In genomic region chr17:69525920-69526841, GRCh38 we compare ENCODE assay signal across 8 cellular contexts.
A peak's percentile ranks its signal among the peaks of the same experiment; 100 is the strongest.
DNase-seq lines count a peak whose midpoint lies in the region; ATAC-seq and TF ChIP-seq lines count a peak whose summit lies in the region.

No MANE protein-coding gene starts in this region.

- intact Hi-C loops in CD4-positive, alpha-beta T cell (cut with DNase I, micrococcal nuclease): no loop called here
- intact Hi-C loops in left cardiac atrium (cut with DNase I): loop anchor here in 1 of 2 donors (5.0 kb wide), 1 partner anchor 1026 kb away; no protein-coding TSS in a partner anchor

- peak; percentile 58 for TF ChIP-seq CTCF in CD4-positive, alpha-beta T cell (IDR thresholded peaks at IDR 0.05)
- TF ChIP-seq CTCF in WI38 (IDR thresholded peaks at IDR 0.05; ENCODE audit: low read depth, low read length): peak; percentile 90

- no peaks in the 10 kb centered on the region for H3K27me3 Mint-ChIP-seq in CD4-positive, alpha-beta T cell

- ATAC-seq in CD4-positive, alpha-beta T cell (ENCODE audit: poor library complexity): no peak
- ATAC-seq in GM18907 (IDR thresholded peaks at IDR 0.05; ENCODE audit: unreplicated experiment) (peak; percentile 47), left cardiac atrium (peak; percentile 62 to 79)

- CTCF ChIA-PET in CD4-positive, alpha-beta T cell (lab: Charles Lee): no interaction called here

- POLR2A ChIA-PET in CD4-positive, alpha-beta T cell (lab: Charles Lee): interaction anchor here (3.1 kb wide), 1 partner anchor 111 kb away, joined by 8 read pairs; the partner anchor contains the start of gene MAP2K6

- H3K9me3 ChIP-seq in CD4-positive, alpha-beta T cell (ENCODE audit: control insufficient read depth, low read length): no peaks in the 10 kb centered on the region

- H3K4me1 Mint-ChIP-seq in CD4-positive, alpha-beta T cell (ENCODE audit: low read depth): peaks cover 4% of the 10 kb centered on the region

- no peak overlapping the region for H3K27ac Mint-ChIP-seq in CD4-positive, alpha-beta T cell

- no peaks in the 10 kb centered on the region for H3K9me3 Mint-ChIP-seq in CD4-positive, alpha-beta T cell

- H3K27ac ChIP-seq in CD4-positive, alpha-beta T cell (ENCODE audit: low read depth, low read length): no peak overlapping the region

- no peak for DNase-seq in CD4-positive, alpha-beta T cell
- peak; percentile 3 to 5 for DNase-seq in NCI-H187 (lab: John Stamatoyannopoulos, UW)
- DNase-seq in left cardiac atrium: peak; percentile 20
- DNase-seq in retina: peak; percentile 43
- no peak for DNase-seq in activated effector memory CD4-positive, alpha-beta T cell treated with anti-CD3 and anti-CD28 coated beads, Interleukin-2, amount 50 U/mL, for 16 hours
- no peak for DNase-seq in activated CD8-positive, alpha-beta memory T cell treated with anti-CD3 and anti-CD28 coated beads, Interleukin-2, amount 50 U/mL, for 4 hours

- no peak overlapping the region for H3K4me3 ChIP-seq in WI38 (ENCODE audit: low read depth, low read length)

- H3K4me3 Mint-ChIP-seq in CD4-positive, alpha-beta T cell: no peak overlapping the region

- no peaks in the 10 kb centered on the region for H3K27me3 ChIP-seq in CD4-positive, alpha-beta T cell (ENCODE audit: control insufficient read depth, insufficient read depth, low read length)

- H3K36me3 Mint-ChIP-seq in CD4-positive, alpha-beta T cell (ENCODE audit: low read depth): peaks cover 96% of the 10 kb centered on the region

Comparison
In these comparisons a context has a peak if more than half of its experiments do, and no peak if none do; other contexts are left out.
1. DNase-seq: peak in NCI-H187 (2 of 2), left cardiac atrium (single experiment) and retina (single experiment); none in CD4-positive, alpha-beta T cell (0 of 10), activated effector memory CD4-positive, alpha-beta T cell treated with anti-CD3 and anti-CD28 coated beads, Interleukin-2, amount 50 U/mL, for 16 hours (single experiment) and activated CD8-positive, alpha-beta memory T cell treated with anti-CD3 and anti-CD28 coated beads, Interleukin-2, amount 50 U/mL, for 4 hours (single experiment).